ENCODE assay signal across 1 cellular context in the genomic region with DNA sequence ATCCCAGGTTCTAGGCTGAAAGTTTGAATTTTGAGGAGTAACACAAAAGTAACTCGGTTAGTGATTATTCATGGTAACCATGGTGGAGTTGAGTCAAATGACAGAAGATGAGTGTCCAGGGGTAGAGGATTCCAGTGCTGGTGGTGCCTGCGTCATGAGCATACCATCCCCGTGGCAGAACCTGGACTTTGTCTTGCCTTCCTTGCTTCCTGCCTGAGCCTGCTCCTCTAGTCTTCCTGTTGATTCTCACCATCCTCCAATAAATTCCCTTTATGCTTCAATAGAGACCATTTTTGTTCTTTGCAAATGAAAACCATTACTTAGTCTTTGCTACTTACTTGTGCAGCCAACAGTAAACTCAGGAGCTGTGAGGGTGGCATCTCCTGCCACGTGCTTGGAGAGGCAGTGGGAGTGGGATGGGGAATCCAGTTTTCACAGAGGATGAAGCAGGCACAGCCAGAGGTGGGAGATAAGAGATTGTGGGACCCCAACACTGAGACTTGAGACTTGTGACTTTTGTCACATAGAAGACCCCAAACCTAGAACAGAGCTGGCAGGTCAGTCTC.
TF ChIP-seq lines count a peak whose summit lies in the region.

No MANE protein-coding gene starts in this region.

TF ChIP-seq in K562, 482 proteins besides CTCF, POLR2A, EP300 and RAD21 (continued from another document):
- TF ChIP-seq NR0B1 (IDR thresholded peaks at IDR 0.05; ENCODE audit: partially characterized antibody) (no peak), ZNF134 (CRISPR knock-in tag; conservative IDR thresholded peaks at IDR 0.05) (0 out of 2 replicates have a peak, but pooled peaks have one; percentile 21), MECOM (CRISPR knock-in tag; IDR thresholded peaks at IDR 0.05) (0 out of 2 replicates have a peak, but pooled peaks have one; percentile 51)
TF ChIP-seq in K562: peak in this region for 16.
